1 cellular context compared by ENCODE assay signal in the genomic region with DNA sequence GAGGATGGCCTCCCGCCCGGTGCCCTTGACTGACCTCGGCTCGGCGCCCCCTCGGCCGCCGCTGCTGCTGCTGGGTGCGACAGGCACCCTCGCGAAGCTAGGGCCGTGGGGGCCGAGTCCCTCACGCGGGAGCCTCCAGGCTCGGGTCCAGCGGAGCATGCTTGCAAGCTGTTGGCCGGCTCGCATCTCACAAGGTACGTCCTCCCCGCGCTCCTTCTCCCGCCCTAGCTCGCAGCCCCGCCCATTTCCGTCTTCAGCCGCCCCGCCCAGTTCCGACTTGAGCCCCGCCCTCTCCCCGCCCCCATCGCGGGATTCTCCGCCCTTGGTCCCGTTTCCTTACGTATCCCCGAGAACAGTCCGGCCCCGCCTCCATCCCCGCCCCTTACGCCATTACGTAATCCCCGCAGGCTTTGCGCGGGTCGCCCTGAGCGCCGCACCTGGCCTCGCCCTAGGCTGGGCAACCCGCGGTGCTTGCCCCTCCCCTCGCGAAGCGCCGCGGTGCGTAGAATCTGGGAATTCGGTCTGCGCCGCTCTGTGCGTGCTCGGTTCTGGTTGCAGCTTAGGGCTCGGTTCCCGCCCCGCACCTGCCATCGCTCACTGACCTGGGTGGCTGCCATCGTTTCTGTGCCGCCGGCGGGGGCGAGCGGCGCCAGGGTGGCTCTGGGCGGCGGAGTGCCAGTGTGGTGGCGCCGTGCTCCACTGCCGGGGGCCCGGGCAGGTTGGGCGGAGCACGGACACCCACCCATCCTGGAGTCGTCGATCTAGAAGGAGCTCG.
A peak's percentile ranks its signal among the peaks of the same experiment; 100 is the strongest.
TF ChIP-seq lines count a peak whose summit lies in the region.

A gene with protein sequence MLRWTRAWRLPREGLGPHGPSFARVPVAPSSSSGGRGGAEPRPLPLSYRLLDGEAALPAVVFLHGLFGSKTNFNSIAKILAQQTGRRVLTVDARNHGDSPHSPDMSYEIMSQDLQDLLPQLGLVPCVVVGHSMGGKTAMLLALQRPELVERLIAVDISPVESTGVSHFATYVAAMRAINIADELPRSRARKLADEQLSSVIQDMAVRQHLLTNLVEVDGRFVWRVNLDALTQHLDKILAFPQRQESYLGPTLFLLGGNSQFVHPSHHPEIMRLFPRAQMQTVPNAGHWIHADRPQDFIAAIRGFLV (minus strand): TSS at position 191 of the 775 bp plus-strand sequence. CDS start 32 bp downstream, at position 159.

TF ChIP-seq in HepG2, 621 proteins besides CTCF, POLR2A, EP300 and RAD21 (continued from another document and continues in another):
- TF ChIP-seq, protein P1, sequence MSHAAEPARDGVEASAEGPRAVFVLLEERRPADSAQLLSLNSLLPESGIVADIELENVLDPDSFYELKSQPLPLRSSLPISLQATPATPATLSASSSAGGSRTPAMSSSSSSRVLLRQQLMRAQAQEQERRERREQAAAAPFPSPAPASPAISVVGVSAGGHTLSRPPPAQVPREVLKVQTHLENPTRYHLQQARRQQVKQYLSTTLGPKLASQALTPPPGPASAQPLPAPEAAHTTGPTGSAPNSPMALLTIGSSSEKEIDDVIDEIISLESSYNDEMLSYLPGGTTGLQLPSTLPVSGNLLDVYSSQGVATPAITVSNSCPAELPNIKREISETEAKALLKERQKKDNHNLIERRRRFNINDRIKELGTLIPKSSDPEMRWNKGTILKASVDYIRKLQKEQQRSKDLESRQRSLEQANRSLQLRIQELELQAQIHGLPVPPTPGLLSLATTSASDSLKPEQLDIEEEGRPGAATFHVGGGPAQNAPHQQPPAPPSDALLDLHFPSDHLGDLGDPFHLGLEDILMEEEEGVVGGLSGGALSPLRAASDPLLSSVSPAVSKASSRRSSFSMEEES (CRISPR knock-in tag; IDR thresholded peaks at IDR 0.05) = 0 out of 2 replicates have a peak, but pooled peaks have one; percentile 43
- TF ChIP-seq ZNF768 (CRISPR knock-in tag; IDR thresholded peaks at IDR 0.05) = peak; percentile 14
- TF ChIP-seq, protein P2, sequence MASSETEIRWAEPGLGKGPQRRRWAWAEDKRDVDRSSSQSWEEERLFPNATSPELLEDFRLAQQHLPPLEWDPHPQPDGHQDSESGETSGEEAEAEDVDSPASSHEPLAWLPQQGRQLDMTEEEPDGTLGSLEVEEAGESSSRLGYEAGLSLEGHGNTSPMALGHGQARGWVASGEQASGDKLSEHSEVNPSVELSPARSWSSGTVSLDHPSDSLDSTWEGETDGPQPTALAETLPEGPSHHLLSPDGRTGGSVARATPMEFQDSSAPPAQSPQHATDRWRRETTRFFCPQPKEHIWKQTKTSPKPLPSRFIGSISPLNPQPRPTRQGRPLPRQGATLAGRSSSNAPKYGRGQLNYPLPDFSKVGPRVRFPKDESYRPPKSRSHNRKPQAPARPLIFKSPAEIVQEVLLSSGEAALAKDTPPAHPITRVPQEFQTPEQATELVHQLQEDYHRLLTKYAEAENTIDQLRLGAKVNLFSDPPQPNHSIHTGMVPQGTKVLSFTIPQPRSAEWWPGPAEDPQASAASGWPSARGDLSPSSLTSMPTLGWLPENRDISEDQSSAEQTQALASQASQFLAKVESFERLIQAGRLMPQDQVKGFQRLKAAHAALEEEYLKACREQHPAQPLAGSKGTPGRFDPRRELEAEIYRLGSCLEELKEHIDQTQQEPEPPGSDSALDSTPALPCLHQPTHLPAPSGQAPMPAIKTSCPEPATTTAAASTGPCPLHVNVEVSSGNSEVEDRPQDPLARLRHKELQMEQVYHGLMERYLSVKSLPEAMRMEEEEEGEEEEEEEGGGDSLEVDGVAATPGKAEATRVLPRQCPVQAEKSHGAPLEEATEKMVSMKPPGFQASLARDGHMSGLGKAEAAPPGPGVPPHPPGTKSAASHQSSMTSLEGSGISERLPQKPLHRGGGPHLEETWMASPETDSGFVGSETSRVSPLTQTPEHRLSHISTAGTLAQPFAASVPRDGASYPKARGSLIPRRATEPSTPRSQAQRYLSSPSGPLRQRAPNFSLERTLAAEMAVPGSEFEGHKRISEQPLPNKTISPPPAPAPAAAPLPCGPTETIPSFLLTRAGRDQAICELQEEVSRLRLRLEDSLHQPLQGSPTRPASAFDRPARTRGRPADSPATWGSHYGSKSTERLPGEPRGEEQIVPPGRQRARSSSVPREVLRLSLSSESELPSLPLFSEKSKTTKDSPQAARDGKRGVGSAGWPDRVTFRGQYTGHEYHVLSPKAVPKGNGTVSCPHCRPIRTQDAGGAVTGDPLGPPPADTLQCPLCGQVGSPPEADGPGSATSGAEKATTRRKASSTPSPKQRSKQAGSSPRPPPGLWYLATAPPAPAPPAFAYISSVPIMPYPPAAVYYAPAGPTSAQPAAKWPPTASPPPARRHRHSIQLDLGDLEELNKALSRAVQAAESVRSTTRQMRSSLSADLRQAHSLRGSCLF (CRISPR knock-in tag; IDR thresholded peaks at IDR 0.05; ENCODE audit: borderline replicate concordance) = no peak
- peak; percentile 82 for TF ChIP-seq ZNF501 (CRISPR knock-in tag; IDR thresholded peaks at IDR 0.05)
- peak; percentile 58; the same call in 1 of the 2 replicates for TF ChIP-seq ZNF816 (CRISPR knock-in tag; IDR thresholded peaks at IDR 0.05; ENCODE audit: borderline replicate concordance)
- TF ChIP-seq TBX2 (CRISPR knock-in tag; IDR thresholded peaks at IDR 0.05; ENCODE audit: borderline replicate concordance) = peak; percentile 83
- TF ChIP-seq ZNF484 (CRISPR knock-in tag; IDR thresholded peaks at IDR 0.05; ENCODE audit: borderline replicate concordance, low read depth) = no peak
- TF ChIP-seq HOXA9 (CRISPR knock-in tag; IDR thresholded peaks at IDR 0.05; ENCODE audit: borderline replicate concordance) = peak; percentile 74; the same call in 1 of the 2 replicates
- 0 out of 2 replicates have a peak, but pooled peaks have one; percentile 12 for TF ChIP-seq FOXK1 (CRISPR knock-in tag; IDR thresholded peaks at IDR 0.05; ENCODE audit: borderline replicate concordance, low read depth)
- TF ChIP-seq, protein P3, sequence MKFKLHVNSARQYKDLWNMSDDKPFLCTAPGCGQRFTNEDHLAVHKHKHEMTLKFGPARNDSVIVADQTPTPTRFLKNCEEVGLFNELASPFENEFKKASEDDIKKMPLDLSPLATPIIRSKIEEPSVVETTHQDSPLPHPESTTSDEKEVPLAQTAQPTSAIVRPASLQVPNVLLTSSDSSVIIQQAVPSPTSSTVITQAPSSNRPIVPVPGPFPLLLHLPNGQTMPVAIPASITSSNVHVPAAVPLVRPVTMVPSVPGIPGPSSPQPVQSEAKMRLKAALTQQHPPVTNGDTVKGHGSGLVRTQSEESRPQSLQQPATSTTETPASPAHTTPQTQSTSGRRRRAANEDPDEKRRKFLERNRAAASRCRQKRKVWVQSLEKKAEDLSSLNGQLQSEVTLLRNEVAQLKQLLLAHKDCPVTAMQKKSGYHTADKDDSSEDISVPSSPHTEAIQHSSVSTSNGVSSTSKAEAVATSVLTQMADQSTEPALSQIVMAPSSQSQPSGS (CRISPR knock-in tag; IDR thresholded peaks at IDR 0.05) = peak; percentile 98
- TF ChIP-seq, protein P4, sequence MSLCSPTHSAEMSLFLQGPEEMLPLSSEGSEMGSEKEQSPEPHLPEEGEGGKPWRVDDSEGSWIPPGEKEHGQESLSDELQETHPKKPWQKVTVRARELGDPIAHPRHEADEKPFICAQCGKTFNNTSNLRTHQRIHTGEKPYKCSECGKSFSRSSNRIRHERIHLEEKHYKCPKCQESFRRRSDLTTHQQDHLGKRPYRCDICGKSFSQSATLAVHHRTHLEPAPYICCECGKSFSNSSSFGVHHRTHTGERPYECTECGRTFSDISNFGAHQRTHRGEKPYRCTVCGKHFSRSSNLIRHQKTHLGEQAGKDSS (CRISPR knock-in tag; IDR thresholded peaks at IDR 0.05; ENCODE audit: borderline replicate concordance, low read depth) = peak; percentile 85; the same call in 1 of the 2 replicates
- peak; percentile 43; the same call in 1 of the 2 replicates for TF ChIP-seq BCL6 (CRISPR knock-in tag; IDR thresholded peaks at IDR 0.05)
- no peak for TF ChIP-seq ZNF569 (CRISPR knock-in tag; IDR thresholded peaks at IDR 0.05; ENCODE audit: borderline replicate concordance)
- peak; percentile 83; the same call in 1 of the 2 replicates for TF ChIP-seq MEIS1 (CRISPR knock-in tag; IDR thresholded peaks at IDR 0.05; ENCODE audit: borderline replicate concordance)
- no peak for TF ChIP-seq ZNF337 (CRISPR knock-in tag; IDR thresholded peaks at IDR 0.05; ENCODE audit: borderline replicate concordance, low read depth)
- TF ChIP-seq SMYD3 (CRISPR knock-in tag; IDR thresholded peaks at IDR 0.05) = peak; percentile 54; the same call in 1 of the 2 replicates
- TF ChIP-seq ELF1 (CRISPR knock-in tag; IDR thresholded peaks at IDR 0.05) = peak; percentile 35; the same call in 1 of the 2 replicates
- no peak for TF ChIP-seq NFIB (CRISPR knock-in tag; IDR thresholded peaks at IDR 0.05; ENCODE audit: borderline replicate concordance)
- no peak; the same call in 1 of the 2 replicates for TF ChIP-seq SOX13 (IDR thresholded peaks at IDR 0.05)
- peak in 1 of 2 experiments; percentile 50; a peak in 1 of 4 replicates for TF ChIP-seq SOX13 (CRISPR knock-in tag; conservative IDR thresholded peaks at IDR 0.05 in 1 of 2, IDR thresholded peaks at IDR 0.05 in 1 of 2)
- TF ChIP-seq ZNF616 (CRISPR knock-in tag; IDR thresholded peaks at IDR 0.05; ENCODE audit: low read depth) = no peak
- TF ChIP-seq SNAPC2 (CRISPR knock-in tag; IDR thresholded peaks at IDR 0.05) = 0 out of 2 replicates have a peak, but pooled peaks have one; percentile 47
- TF ChIP-seq, protein P5, sequence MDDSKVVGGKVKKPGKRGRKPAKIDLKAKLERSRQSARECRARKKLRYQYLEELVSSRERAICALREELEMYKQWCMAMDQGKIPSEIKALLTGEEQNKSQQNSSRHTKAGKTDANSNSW (CRISPR knock-in tag; IDR thresholded peaks at IDR 0.05; ENCODE audit: borderline replicate concordance) = no peak
- peak; percentile 80 for TF ChIP-seq ZNF777 (CRISPR knock-in tag; IDR thresholded peaks at IDR 0.05)
- no peak for TF ChIP-seq ZNF737 (CRISPR knock-in tag; IDR thresholded peaks at IDR 0.05; ENCODE audit: borderline replicate concordance)
- TF ChIP-seq SPEN (CRISPR knock-in tag; IDR thresholded peaks at IDR 0.05; ENCODE audit: low read depth) = peak; percentile 83
- peak; percentile 13; the same call in 1 of the 2 replicates for TF ChIP-seq FOXA3 (CRISPR knock-in tag; IDR thresholded peaks at IDR 0.05)
- no peak for TF ChIP-seq ZNF17 (CRISPR knock-in tag; IDR thresholded peaks at IDR 0.05)
- TF ChIP-seq ZZZ3 (CRISPR knock-in tag; IDR thresholded peaks at IDR 0.05; ENCODE audit: borderline replicate concordance) = peak; percentile 76; the same call in 1 of the 2 replicates
- peak; percentile 76; the same call in 1 of the 2 replicates for TF ChIP-seq ETV6 (CRISPR knock-in tag; conservative IDR thresholded peaks at IDR 0.05)
- peak; percentile 67; the same call in 1 of the 2 replicates for TF ChIP-seq ZNF160 (CRISPR knock-in tag; IDR thresholded peaks at IDR 0.05)
- peak; percentile 84; the same call in 1 of the 2 replicates for TF ChIP-seq KAT7 (CRISPR knock-in tag; IDR thresholded peaks at IDR 0.05; ENCODE audit: borderline replicate concordance)
- TF ChIP-seq ZNF605 (CRISPR knock-in tag; IDR thresholded peaks at IDR 0.05) = peak; percentile 81
- TF ChIP-seq, protein P6, sequence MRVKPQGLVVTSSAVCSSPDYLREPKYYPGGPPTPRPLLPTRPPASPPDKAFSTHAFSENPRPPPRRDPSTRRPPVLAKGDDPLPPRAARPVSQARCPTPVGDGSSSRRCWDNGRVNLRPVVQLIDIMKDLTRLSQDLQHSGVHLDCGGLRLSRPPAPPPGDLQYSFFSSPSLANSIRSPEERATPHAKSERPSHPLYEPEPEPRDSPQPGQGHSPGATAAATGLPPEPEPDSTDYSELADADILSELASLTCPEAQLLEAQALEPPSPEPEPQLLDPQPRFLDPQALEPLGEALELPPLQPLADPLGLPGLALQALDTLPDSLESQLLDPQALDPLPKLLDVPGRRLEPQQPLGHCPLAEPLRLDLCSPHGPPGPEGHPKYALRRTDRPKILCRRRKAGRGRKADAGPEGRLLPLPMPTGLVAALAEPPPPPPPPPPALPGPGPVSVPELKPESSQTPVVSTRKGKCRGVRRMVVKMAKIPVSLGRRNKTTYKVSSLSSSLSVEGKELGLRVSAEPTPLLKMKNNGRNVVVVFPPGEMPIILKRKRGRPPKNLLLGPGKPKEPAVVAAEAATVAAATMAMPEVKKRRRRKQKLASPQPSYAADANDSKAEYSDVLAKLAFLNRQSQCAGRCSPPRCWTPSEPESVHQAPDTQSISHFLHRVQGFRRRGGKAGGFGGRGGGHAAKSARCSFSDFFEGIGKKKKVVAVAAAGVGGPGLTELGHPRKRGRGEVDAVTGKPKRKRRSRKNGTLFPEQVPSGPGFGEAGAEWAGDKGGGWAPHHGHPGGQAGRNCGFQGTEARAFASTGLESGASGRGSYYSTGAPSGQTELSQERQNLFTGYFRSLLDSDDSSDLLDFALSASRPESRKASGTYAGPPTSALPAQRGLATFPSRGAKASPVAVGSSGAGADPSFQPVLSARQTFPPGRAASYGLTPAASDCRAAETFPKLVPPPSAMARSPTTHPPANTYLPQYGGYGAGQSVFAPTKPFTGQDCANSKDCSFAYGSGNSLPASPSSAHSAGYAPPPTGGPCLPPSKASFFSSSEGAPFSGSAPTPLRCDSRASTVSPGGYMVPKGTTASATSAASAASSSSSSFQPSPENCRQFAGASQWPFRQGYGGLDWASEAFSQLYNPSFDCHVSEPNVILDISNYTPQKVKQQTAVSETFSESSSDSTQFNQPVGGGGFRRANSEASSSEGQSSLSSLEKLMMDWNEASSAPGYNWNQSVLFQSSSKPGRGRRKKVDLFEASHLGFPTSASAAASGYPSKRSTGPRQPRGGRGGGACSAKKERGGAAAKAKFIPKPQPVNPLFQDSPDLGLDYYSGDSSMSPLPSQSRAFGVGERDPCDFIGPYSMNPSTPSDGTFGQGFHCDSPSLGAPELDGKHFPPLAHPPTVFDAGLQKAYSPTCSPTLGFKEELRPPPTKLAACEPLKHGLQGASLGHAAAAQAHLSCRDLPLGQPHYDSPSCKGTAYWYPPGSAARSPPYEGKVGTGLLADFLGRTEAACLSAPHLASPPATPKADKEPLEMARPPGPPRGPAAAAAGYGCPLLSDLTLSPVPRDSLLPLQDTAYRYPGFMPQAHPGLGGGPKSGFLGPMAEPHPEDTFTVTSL (CRISPR knock-in tag; IDR thresholded peaks at IDR 0.05; ENCODE audit: borderline replicate concordance) = 0 out of 2 replicates have a peak, but pooled peaks have one; percentile 25
- no peak for TF ChIP-seq ZNF720 (CRISPR knock-in tag; IDR thresholded peaks at IDR 0.05)
- TF ChIP-seq ZNF629 (CRISPR knock-in tag; conservative IDR thresholded peaks at IDR 0.05) = 0 out of 2 replicates have a peak, but pooled peaks have one; percentile 6
- TF ChIP-seq YEATS4 (CRISPR knock-in tag; IDR thresholded peaks at IDR 0.05; ENCODE audit: borderline replicate concordance) = peak; percentile 67; the same call in 1 of the 2 replicates
- TF ChIP-seq MTA1 (CRISPR knock-in tag; IDR thresholded peaks at IDR 0.05; ENCODE audit: borderline replicate concordance) = 0 out of 2 replicates have a peak, but pooled peaks have one; percentile 45
- peak; percentile 80; the same call in 1 of the 2 replicates for TF ChIP-seq RELA (CRISPR knock-in tag; IDR thresholded peaks at IDR 0.05)
